ENCODE assay signal across 1 cellular context in the genomic region with DNA sequence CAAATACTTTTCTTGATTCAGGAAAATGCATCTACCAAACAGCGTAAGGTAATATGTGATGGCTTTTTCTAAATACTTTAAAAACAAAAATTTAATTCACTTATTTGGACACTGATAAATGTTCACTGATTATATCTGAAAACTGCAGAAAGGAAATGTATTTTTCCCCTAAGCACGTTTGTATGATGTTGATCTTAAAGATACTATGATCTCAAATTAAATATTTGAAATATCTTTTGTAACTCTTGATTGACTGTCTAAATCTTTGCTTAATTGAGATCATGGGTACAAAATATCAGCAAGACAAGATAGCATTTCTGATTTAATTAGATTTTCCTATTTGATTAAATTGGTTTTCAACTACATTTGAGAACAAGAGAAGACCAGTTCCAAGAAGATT.
A peak's percentile ranks its signal among the peaks of the same experiment; 100 is the strongest.
TF ChIP-seq lines count a peak whose summit lies in the region.

No MANE protein-coding gene starts in this region.

TF ChIP-seq in SK-N-SH treated with all-trans-retinoic acid at 6 μM for 48 hours, 23 proteins besides CTCF, POLR2A, EP300 and RAD21 (continued from another document):
- TF ChIP-seq, protein P1, sequence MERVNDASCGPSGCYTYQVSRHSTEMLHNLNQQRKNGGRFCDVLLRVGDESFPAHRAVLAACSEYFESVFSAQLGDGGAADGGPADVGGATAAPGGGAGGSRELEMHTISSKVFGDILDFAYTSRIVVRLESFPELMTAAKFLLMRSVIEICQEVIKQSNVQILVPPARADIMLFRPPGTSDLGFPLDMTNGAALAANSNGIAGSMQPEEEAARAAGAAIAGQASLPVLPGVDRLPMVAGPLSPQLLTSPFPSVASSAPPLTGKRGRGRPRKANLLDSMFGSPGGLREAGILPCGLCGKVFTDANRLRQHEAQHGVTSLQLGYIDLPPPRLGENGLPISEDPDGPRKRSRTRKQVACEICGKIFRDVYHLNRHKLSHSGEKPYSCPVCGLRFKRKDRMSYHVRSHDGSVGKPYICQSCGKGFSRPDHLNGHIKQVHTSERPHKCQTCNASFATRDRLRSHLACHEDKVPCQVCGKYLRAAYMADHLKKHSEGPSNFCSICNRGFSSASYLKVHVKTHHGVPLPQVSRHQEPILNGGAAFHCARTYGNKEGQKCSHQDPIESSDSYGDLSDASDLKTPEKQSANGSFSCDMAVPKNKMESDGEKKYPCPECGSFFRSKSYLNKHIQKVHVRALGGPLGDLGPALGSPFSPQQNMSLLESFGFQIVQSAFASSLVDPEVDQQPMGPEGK (CRISPR knock-in tag; IDR thresholded peaks at IDR 0.05; ENCODE audit: borderline replicate concordance): no peak
- TF ChIP-seq, protein P2, sequence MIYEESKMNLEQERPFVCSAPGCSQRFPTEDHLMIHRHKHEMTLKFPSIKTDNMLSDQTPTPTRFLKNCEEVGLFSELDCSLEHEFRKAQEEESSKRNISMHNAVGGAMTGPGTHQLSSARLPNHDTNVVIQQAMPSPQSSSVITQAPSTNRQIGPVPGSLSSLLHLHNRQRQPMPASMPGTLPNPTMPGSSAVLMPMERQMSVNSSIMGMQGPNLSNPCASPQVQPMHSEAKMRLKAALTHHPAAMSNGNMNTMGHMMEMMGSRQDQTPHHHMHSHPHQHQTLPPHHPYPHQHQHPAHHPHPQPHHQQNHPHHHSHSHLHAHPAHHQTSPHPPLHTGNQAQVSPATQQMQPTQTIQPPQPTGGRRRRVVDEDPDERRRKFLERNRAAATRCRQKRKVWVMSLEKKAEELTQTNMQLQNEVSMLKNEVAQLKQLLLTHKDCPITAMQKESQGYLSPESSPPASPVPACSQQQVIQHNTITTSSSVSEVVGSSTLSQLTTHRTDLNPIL (CRISPR knock-in tag; IDR thresholded peaks at IDR 0.05; ENCODE audit: low read depth): no peak
- TF ChIP-seq GLIS3 (CRISPR knock-in tag; IDR thresholded peaks at IDR 0.05) (no peak), ESRRG (CRISPR knock-in tag; IDR thresholded peaks at IDR 0.05) (no peak), ZFP30 (CRISPR knock-in tag; IDR thresholded peaks at IDR 0.05) (no peak), SNAI2 (CRISPR knock-in tag; IDR thresholded peaks at IDR 0.05) (no peak), CSDC2 (CRISPR knock-in tag; IDR thresholded peaks at IDR 0.05) (no peak), BACH2 (CRISPR knock-in tag; IDR thresholded peaks at IDR 0.05; ENCODE audit: borderline replicate concordance) (no peak), ZFP3 (CRISPR knock-in tag; IDR thresholded peaks at IDR 0.05) (no peak), ISL1 (CRISPR knock-in tag; IDR thresholded peaks at IDR 0.05) (peak; percentile 89), TOX (CRISPR knock-in tag; IDR thresholded peaks at IDR 0.05; ENCODE audit: borderline replicate concordance) (no peak)
- TF ChIP-seq, protein P3, sequence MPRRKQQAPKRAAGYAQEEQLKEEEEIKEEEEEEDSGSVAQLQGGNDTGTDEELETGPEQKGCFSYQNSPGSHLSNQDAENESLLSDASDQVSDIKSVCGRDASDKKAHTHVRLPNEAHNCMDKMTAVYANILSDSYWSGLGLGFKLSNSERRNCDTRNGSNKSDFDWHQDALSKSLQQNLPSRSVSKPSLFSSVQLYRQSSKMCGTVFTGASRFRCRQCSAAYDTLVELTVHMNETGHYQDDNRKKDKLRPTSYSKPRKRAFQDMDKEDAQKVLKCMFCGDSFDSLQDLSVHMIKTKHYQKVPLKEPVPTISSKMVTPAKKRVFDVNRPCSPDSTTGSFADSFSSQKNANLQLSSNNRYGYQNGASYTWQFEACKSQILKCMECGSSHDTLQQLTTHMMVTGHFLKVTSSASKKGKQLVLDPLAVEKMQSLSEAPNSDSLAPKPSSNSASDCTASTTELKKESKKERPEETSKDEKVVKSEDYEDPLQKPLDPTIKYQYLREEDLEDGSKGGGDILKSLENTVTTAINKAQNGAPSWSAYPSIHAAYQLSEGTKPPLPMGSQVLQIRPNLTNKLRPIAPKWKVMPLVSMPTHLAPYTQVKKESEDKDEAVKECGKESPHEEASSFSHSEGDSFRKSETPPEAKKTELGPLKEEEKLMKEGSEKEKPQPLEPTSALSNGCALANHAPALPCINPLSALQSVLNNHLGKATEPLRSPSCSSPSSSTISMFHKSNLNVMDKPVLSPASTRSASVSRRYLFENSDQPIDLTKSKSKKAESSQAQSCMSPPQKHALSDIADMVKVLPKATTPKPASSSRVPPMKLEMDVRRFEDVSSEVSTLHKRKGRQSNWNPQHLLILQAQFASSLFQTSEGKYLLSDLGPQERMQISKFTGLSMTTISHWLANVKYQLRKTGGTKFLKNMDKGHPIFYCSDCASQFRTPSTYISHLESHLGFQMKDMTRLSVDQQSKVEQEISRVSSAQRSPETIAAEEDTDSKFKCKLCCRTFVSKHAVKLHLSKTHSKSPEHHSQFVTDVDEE (CRISPR knock-in tag; IDR thresholded peaks at IDR 0.05): peak; percentile 61; the same call in 1 of the 2 replicates
TF ChIP-seq in SK-N-SH treated with all-trans-retinoic acid at 6 μM for 48 hours: peak in this region for 3.
